In genomic region chr1:91852011-91852410, GRCh38 we compare ENCODE assay signal across 1 cellular context.
TF ChIP-seq lines count a peak whose summit lies in the region.

No MANE protein-coding gene starts in this region.

TF ChIP-seq in HepG2, 621 proteins besides CTCF, POLR2A, EP300 and RAD21:
- peak; percentile 89 for TF ChIP-seq ZNF121 (CRISPR knock-in tag; IDR thresholded peaks at IDR 0.05)
- peak; percentile 74 for TF ChIP-seq ZNF770 (CRISPR knock-in tag; IDR thresholded peaks at IDR 0.05)
